Comparison of ENCODE assay signal across 17 cellular contexts in genomic region chr3:45861043-45861846, GRCh38. TPM values are rescaled to one million over a fixed set of nuclear protein-coding genes. Genes with fewer than 3 reads are reported as not detected.
DNase-seq lines count a peak whose midpoint lies in the region; ATAC-seq and TF ChIP-seq lines count a peak whose summit lies in the region.
"Had no signal": no experiment of that assay in that cellular context is flagged by ENCODE, and none has a peak within 500 bp of the region (broad histone marks: within the 10 kb centered on the region; RNA-seq: fewer than 3 reads in every experiment).

No MANE protein-coding gene starts in this region.

- peak overlapping the region; percentile 18 for H3K4me3 Mint-ChIP-seq in T-helper 1 cell treated with Interleukin-12 subunit alpha and Interleukin-12 subunit beta and Interleukin-4 antibody, amounts not matched to agents 30 μg/mL and 1 μg/mL, for 36 hours

- H3K4me3 ChIP-seq in right lobe of liver (no peak overlapping the region), BE2C (ENCODE audit: low read depth, low read length) (no peak overlapping the region)
- H3K4me3 ChIP-seq: cardiac muscle cell had no signal

- no peak for TF ChIP-seq POLR2A in right lobe of liver (IDR thresholded peaks at IDR 0.05)

- H3K36me3 Mint-ChIP-seq in T-helper 1 cell treated with Interleukin-12 subunit alpha and Interleukin-12 subunit beta and Interleukin-4 antibody, amounts not matched to agents 30 μg/mL and 1 μg/mL, for 36 hours (ENCODE audit: low read depth): peaks cover 9% of the 10 kb centered on the region

- peaks cover 40% of the 10 kb centered on the region for H3K4me1 Mint-ChIP-seq in T-helper 1 cell treated with Interleukin-12 subunit alpha and Interleukin-12 subunit beta and Interleukin-4 antibody, amounts not matched to agents 30 μg/mL and 1 μg/mL, for 36 hours (ENCODE audit: low read depth)

- DNase-seq in T-helper 1 cell (no peak), right lobe of liver (no peak), BE2C (no peak), cerebellum (ENCODE audit: low spot score) (no peak), iPS-NIHi7 (ENCODE audit: extremely low spot score) (no peak)
- DNase-seq: 8988T; activated effector memory CD4-positive, alpha-beta T cell treated with anti-CD3 and anti-CD28 coated beads, Interleukin-2, amount 50 U/mL, for 16 hours; hypothalamus; NCI-H510A treated with DMSO at 0.1 percent for 48 hours; posterior cingulate gyrus had no signal

- H3K27me3 Mint-ChIP-seq in T-helper 1 cell treated with Interleukin-12 subunit alpha and Interleukin-12 subunit beta and Interleukin-4 antibody, amounts not matched to agents 30 μg/mL and 1 μg/mL, for 36 hours (ENCODE audit: low read depth): peaks cover 51% of the 10 kb centered on the region

- intact Hi-C loops in right lobe of liver (cut with DNase I): no loop called here

- peak overlapping the region in 1 of 3 donors; percentile 11 for H3K27ac ChIP-seq in right lobe of liver
- H3K27ac ChIP-seq: cardiac muscle cell had no signal

- H3K9me3 ChIP-seq in right lobe of liver: no peaks in the 10 kb centered on the region
- no peaks in the 10 kb centered on the region for H3K9me3 ChIP-seq in BE2C

- peaks cover 0 to 35% (median 13%) of the 10 kb centered on the region in 4 donors for H3K4me1 ChIP-seq in right lobe of liver
- H3K4me1 ChIP-seq in BE2C: no peaks in the 10 kb centered on the region

- H3K36me3 ChIP-seq in right lobe of liver (no peaks in the 10 kb centered on the region), BE2C (no peaks in the 10 kb centered on the region)
- H3K36me3 ChIP-seq: cardiac muscle cell had no signal

- ATAC-seq in GM21390 (IDR thresholded peaks at IDR 0.05; ENCODE audit: unreplicated experiment) (peak; percentile 50), HG03442 (IDR thresholded peaks at IDR 0.05; ENCODE audit: unreplicated experiment) (peak; percentile 57), right lobe of liver (peak; percentile 83 to 86 (median 85))
- ATAC-seq: Right ventricle myocardium inferior had no signal

- peak overlapping the region; percentile 55 for H3K27ac Mint-ChIP-seq in T-helper 1 cell treated with Interleukin-12 subunit alpha and Interleukin-12 subunit beta and Interleukin-4 antibody, amounts not matched to agents 30 μg/mL and 1 μg/mL, for 36 hours

- 25% methylated on average over 8 of the region's 8 CpGs for WGBS in right lobe of liver (ENCODE audit: insufficient coverage, low coverage, low lambda C conversion rate, missing lambda C conversion rate)

- H3K9me3 Mint-ChIP-seq in T-helper 1 cell treated with Interleukin-12 subunit alpha and Interleukin-12 subunit beta and Interleukin-4 antibody, amounts not matched to agents 30 μg/mL and 1 μg/mL, for 36 hours: peaks cover 22% of the 10 kb centered on the region

- H3K27me3 ChIP-seq in right lobe of liver: no peaks in the 10 kb centered on the region
- H3K27me3 ChIP-seq in BE2C: no peaks in the 10 kb centered on the region
- H3K27me3 ChIP-seq: cardiac muscle cell had no signal

- TF ChIP-seq CTCF in right lobe of liver (IDR thresholded peaks at IDR 0.05): no peak
- TF ChIP-seq CTCF in BE2C (IDR thresholded peaks at IDR 0.05; ENCODE audit: low read depth, low read length): no peak

RNA-seq across cellular contexts. Expression of gene LZTFL1, which starts 19.3 kb away (rescaled TPM):
- 10 to 100 TPM in 1 of 6 experiments, 1 to 10 TPM in 5; 2.6 to 12.8 (median 6.0) TPM for total RNA-seq in right lobe of liver
- polyA plus RNA-seq in BE2C (2012; ENCODE audit: insufficient read depth, insufficient read length, low read depth): 2.1 TPM
- 22.0 TPM for total RNA-seq in cerebellum

RNA-seq across cellular contexts. Expression of gene CCR9, which starts 25.1 kb away (rescaled TPM):
- under 1 TPM in 3 of 6 experiments, not detected in 3; 0.07 to 0.09 (median 0.07) TPM for total RNA-seq in right lobe of liver
- not detected for polyA plus RNA-seq in BE2C (2012; ENCODE audit: insufficient read depth, insufficient read length, low read depth)
- not detected for total RNA-seq in cerebellum
- total RNA-seq: H4, Right ventricle myocardium inferior, temporal lobe had no signal
